In genomic region chr18:35511833-35512232, GRCh38 we compare ENCODE assay signal across 12 cellular contexts. TPM values are rescaled to one million over a fixed set of nuclear protein-coding genes. Genes with fewer than 3 reads are reported as not detected.
A peak's percentile ranks its signal among the peaks of the same experiment; 100 is the strongest.
DNase-seq lines count a peak whose midpoint lies in the region; ATAC-seq, FAIRE-seq and TF ChIP-seq lines count a peak whose summit lies in the region.
"Had no signal": no experiment of that assay in that cellular context is flagged by ENCODE, and none has a peak within 500 bp of the region (broad histone marks: within the 10 kb centered on the region; RNA-seq: fewer than 3 reads in every experiment).

No MANE protein-coding gene starts in this region.

- POLR2A ChIA-PET in MCF 10A (lab: Yijun Ruan, JAX) = interaction anchor here (1.4 to 3.4 kb wide), 2 partner anchors 14 to 69 kb away, joined by 3 to 30 read pairs; partner anchors contain the start of gene INO80C
- POLR2A ChIA-PET in naive thymus-derived CD4-positive, alpha-beta T cell (lab: Charles Lee) = no interaction called here

- DNase-seq in MCF 10A (ENCODE audit: unreplicated experiment) = peak; percentile 27
- no peak for DNase-seq in breast epithelium (ENCODE audit: low spot score in 2 of 2)
- DNase-seq in bronchial epithelial cell (ENCODE audit: low read depth) = no peak
- no peak for DNase-seq in gastrocnemius medialis
- DNase-seq in nucleus accumbens (lab: John Stamatoyannopoulos, UW) = no peak
- DNase-seq in esophagus muscularis mucosa (ENCODE audit: extremely low spot score) = no peak
- DNase-seq in naive thymus-derived CD4-positive, alpha-beta T cell = no peak
- DNase-seq: mammary epithelial cell, NCI-H748 treated with DMSO at 0.1 percent for 48 hours, T-helper 17 cell had no signal

- H3K9me3 ChIP-seq in breast epithelium = no peaks in the 10 kb centered on the region
- no peaks in the 10 kb centered on the region for H3K9me3 ChIP-seq in gastrocnemius medialis
- H3K9me3 ChIP-seq in esophagus muscularis mucosa = no peaks in the 10 kb centered on the region
- H3K9me3 ChIP-seq in naive thymus-derived CD4-positive, alpha-beta T cell (ENCODE audit: control insufficient read depth in 2 of 3, low read length in 3 of 3) = no peaks in the 10 kb centered on the region

- TF ChIP-seq EP300 in esophagus muscularis mucosa (IDR thresholded peaks at IDR 0.05) = no peak

- H3K27me3 Mint-ChIP-seq in MCF 10A (ENCODE audit: insufficient read depth, unreplicated experiment) = no peaks in the 10 kb centered on the region
- no peaks in the 10 kb centered on the region for H3K27me3 Mint-ChIP-seq in naive thymus-derived CD4-positive, alpha-beta T cell

- no peak for FAIRE-seq in bronchial epithelial cell (lab: Jason Lieb, UNC)
- FAIRE-seq: A204.1 had no signal

- TF ChIP-seq POLR2A in breast epithelium (IDR thresholded peaks at IDR 0.05) (no peak), gastrocnemius medialis (IDR thresholded peaks at IDR 0.05) (no peak), esophagus muscularis mucosa (IDR thresholded peaks at IDR 0.05; ENCODE audit: low read depth) (no peak)

- TF ChIP-seq CTCF in MCF 10A (IDR thresholded peaks at IDR 0.05; ENCODE audit: unreplicated experiment) (no peak), breast epithelium (IDR thresholded peaks at IDR 0.05) (no peak), bronchial epithelial cell (IDR thresholded peaks at IDR 0.05; ENCODE audit: insufficient read depth, low read length, severe bottlenecking) (peak; percentile 49), gastrocnemius medialis (IDR thresholded peaks at IDR 0.05 in 4 of 5, conservative IDR thresholded peaks at IDR 0.05 in 1 of 5) (no peak), esophagus muscularis mucosa (IDR thresholded peaks at IDR 0.05) (peak in 1 of 3 experiments; percentile 12)

- BruUV-seq in MCF 10A (replicated peaks; lab: Mats Ljungman, UMichigan) = no TSS peak

- H3K27me3 ChIP-seq in breast epithelium (no peaks in the 10 kb centered on the region), bronchial epithelial cell (ENCODE audit: control insufficient read depth, insufficient read depth, low read length) (no peaks in the 10 kb centered on the region), gastrocnemius medialis (no peaks in the 10 kb centered on the region), esophagus muscularis mucosa (no peaks in the 10 kb centered on the region)
- no peaks in the 10 kb centered on the region for H3K27me3 ChIP-seq in naive thymus-derived CD4-positive, alpha-beta T cell (ENCODE audit: control insufficient read depth in 2 of 2, insufficient read depth in 2 of 2, low read length in 2 of 2)

- H3K4me3 ChIP-seq in breast epithelium (no peak overlapping the region), bronchial epithelial cell (ENCODE audit: low read depth, low read length) (no peak overlapping the region), gastrocnemius medialis (no peak overlapping the region), esophagus muscularis mucosa (no peak overlapping the region)
- no peak overlapping the region for H3K4me3 ChIP-seq in naive thymus-derived CD4-positive, alpha-beta T cell (ENCODE audit: low read length)

- H3K27ac ChIP-seq in breast epithelium (no peak overlapping the region), gastrocnemius medialis (peak overlapping the region in 1 of 4 donors; percentile 50), esophagus muscularis mucosa (replicated peaks in 1 of 4) (no peak overlapping the region)
- H3K27ac ChIP-seq in naive thymus-derived CD4-positive, alpha-beta T cell (ENCODE audit: low read depth, low read length) = no peak overlapping the region

- H3K4me1 ChIP-seq in breast epithelium = no peaks in the 10 kb centered on the region
- H3K4me1 ChIP-seq in gastrocnemius medialis = peaks cover 26 to 42% of the 10 kb centered on the region in 2 donors
- peaks cover 9 to 33% (median 11%) of the 10 kb centered on the region in 4 donors for H3K4me1 ChIP-seq in esophagus muscularis mucosa
- no peaks in the 10 kb centered on the region for H3K4me1 ChIP-seq in naive thymus-derived CD4-positive, alpha-beta T cell (ENCODE audit: control insufficient read depth in 2 of 2, insufficient read depth in 2 of 2, low read length in 2 of 2)

- H3K4me1 Mint-ChIP-seq in MCF 10A (ENCODE audit: insufficient read depth, unreplicated experiment) = peaks cover 36% of the 10 kb centered on the region
- no peaks in the 10 kb centered on the region for H3K4me1 Mint-ChIP-seq in naive thymus-derived CD4-positive, alpha-beta T cell

- no peaks in the 10 kb centered on the region for H3K9me3 Mint-ChIP-seq in MCF 10A (ENCODE audit: unreplicated experiment)
- peaks cover 0 to 3% (median 0%) of the 10 kb centered on the region in 11 donors for H3K9me3 Mint-ChIP-seq in naive thymus-derived CD4-positive, alpha-beta T cell

- intact Hi-C loops in MCF 10A (cut with micrococcal nuclease) = loop anchor here (5.0 kb wide), 1 partner anchor 105 kb away; no protein-coding TSS in a partner anchor
- intact Hi-C loops in breast epithelium (cut with DNase I; ENCODE audit: low total_unique reads) = loop anchor here (2.0 kb wide), 1 partner anchor 25 kb away; no protein-coding TSS in a partner anchor
- intact Hi-C loops in gastrocnemius medialis (cut with DNase I; ENCODE audit: low total_unique reads) = loop anchor here (2.0 to 5.0 kb wide), 2 partner anchors 13 to 60 kb away; no protein-coding TSS in a partner anchor
- intact Hi-C loops in esophagus muscularis mucosa (cut with DNase I) = no loop called here
- intact Hi-C loops in naive thymus-derived CD4-positive, alpha-beta T cell (cut with micrococcal nuclease) = loop anchor here in 1 of 2 donors (5.0 kb wide), 1 partner anchor 105 kb away; no protein-coding TSS in a partner anchor

- H3K36me3 ChIP-seq in breast epithelium (no peaks in the 10 kb centered on the region), bronchial epithelial cell (ENCODE audit: control insufficient read depth, insufficient read depth, low read length) (no peaks in the 10 kb centered on the region), gastrocnemius medialis (no peaks in the 10 kb centered on the region), esophagus muscularis mucosa (no peaks in the 10 kb centered on the region)
- H3K36me3 ChIP-seq in naive thymus-derived CD4-positive, alpha-beta T cell (ENCODE audit: control insufficient read depth in 2 of 3, insufficient read depth in 3 of 3, low read length in 3 of 3) = no peaks in the 10 kb centered on the region

- ATAC-seq in HG03064 (IDR thresholded peaks at IDR 0.05; ENCODE audit: low read depth, unreplicated experiment) (peak; percentile 19), gastrocnemius medialis (no peak)
- ATAC-seq in naive thymus-derived CD4-positive, alpha-beta T cell = no peak

- peaks cover 5% of the 10 kb centered on the region for H3K36me3 Mint-ChIP-seq in MCF 10A (ENCODE audit: insufficient read depth, unreplicated experiment)
- H3K36me3 Mint-ChIP-seq in naive thymus-derived CD4-positive, alpha-beta T cell = no peaks in the 10 kb centered on the region

- H3K4me3 Mint-ChIP-seq in MCF 10A (ENCODE audit: unreplicated experiment) = no peak overlapping the region
- no peak overlapping the region for H3K4me3 Mint-ChIP-seq in naive thymus-derived CD4-positive, alpha-beta T cell
- H3K4me3 Mint-ChIP-seq: T-helper 17 cell had no signal

- in situ Hi-C loops in gastrocnemius medialis (cut with MboI; ENCODE audit: low sequenced_read_pairs in 4 of 4) = no loop called here

- 75% methylated on average over 1 of the region's 1 CpG for WGBS in esophagus muscularis mucosa

- H3K27ac Mint-ChIP-seq in MCF 10A (ENCODE audit: low read depth, unreplicated experiment) = no peak overlapping the region
- H3K27ac Mint-ChIP-seq in naive thymus-derived CD4-positive, alpha-beta T cell = no peak overlapping the region
- H3K27ac Mint-ChIP-seq: T-helper 17 cell had no signal

- CTCF ChIA-PET in MCF 10A (lab: Yijun Ruan, JAX) = interaction anchor here (0.5 to 2.5 kb wide), 12 partner anchors 9 to 495 kb away, joined by 3 to 12 read pairs (median 4); no protein-coding TSS in a partner anchor
- CTCF ChIA-PET in naive thymus-derived CD4-positive, alpha-beta T cell (lab: Charles Lee) = interaction anchor here (0.6 kb wide), 1 partner anchor 66 kb away, joined by 3 read pairs; no protein-coding TSS in a partner anchor

RNA-seq across cellular contexts. Expression of gene INO80C, which starts 14.1 kb away (rescaled TPM):
- total RNA-seq in MCF 10A (2022) (25.8 and 32.6 TPM in 2 replicates), breast epithelium (10 to 100 TPM in 1 of 3 donors, 1 to 10 TPM in 2; 5.9 to 14.7 (median 6.7) TPM), bronchial epithelial cell (5.3 and 9.5 TPM in 2 replicates), gastrocnemius medialis (1 to 10 TPM; 5.3 to 6.4 (median 5.5) TPM), esophagus muscularis mucosa (10 to 100 TPM in 2 of 4 donors, 1 to 10 TPM in 2; 4.0 to 19.5 (median 8.8) TPM)
- 10 to 100 TPM; 20.6 to 26.8 (median 25.7) TPM for total RNA-seq in naive thymus-derived CD4-positive, alpha-beta T cell
- 10 to 100 TPM; 20.2 to 26.1 TPM for polyA plus RNA-seq in naive thymus-derived CD4-positive, alpha-beta T cell
